In genomic region chr9:113221003-113221799, GRCh38 we compare ENCODE assay signal across 8 cellular contexts. TPM values are rescaled to one million over a fixed set of nuclear protein-coding genes. Genes with fewer than 3 reads are reported as not detected.
DNase-seq lines count a peak whose midpoint lies in the region; ATAC-seq and TF ChIP-seq lines count a peak whose summit lies in the region.

FKBP15 (minus strand) TSS chr9:113221277; CDS start chr9:113221243, 34 bp downstream.
SLC31A1 (plus strand) TSS chr9:113221544; CDS start chr9:113256149, 34,605 bp downstream.

- H3K27ac ChIP-seq in adipose tissue (ENCODE audit: low read depth, low read length), result peak within 1 kb of the TSS; percentile 78

- H3K4me1 Mint-ChIP-seq in type B pancreatic cell (ENCODE audit: unreplicated experiment), result peaks cover 34% of the 10 kb centered on the region

- TF ChIP-seq CTCF in GM12865 (IDR thresholded peaks at IDR 0.05; ENCODE audit: insufficient read depth, low read depth, low read length, missing control alignments), result no peak
- no peak for TF ChIP-seq CTCF in type B pancreatic cell (conservative IDR thresholded peaks at IDR 0.05)

- H3K4me3 ChIP-seq in GM12865 (ENCODE audit: low read depth, low read length), result peak within 1 kb of the TSS; percentile 86

- no peaks in the 10 kb centered on the region for H3K27me3 Mint-ChIP-seq in type B pancreatic cell

- DNase-seq in GM12865 (ENCODE audit: low read depth), result peak; percentile 99
- peak; percentile 87 for DNase-seq in NCI-H1417 treated with DMSO at 0.1 percent for 48 hours (lab: John Stamatoyannopoulos, UW)
- peak; percentile 98 for DNase-seq in SW480 (ENCODE audit: low spot score)
- peak; percentile 99 for DNase-seq in cardiac septum (ENCODE audit: low spot score)
- peak; percentile 98 for DNase-seq in pons (ENCODE audit: low spot score)
- DNase-seq in type B pancreatic cell (ENCODE audit: extremely low spot score, unreplicated experiment), result peak; percentile 98

- ATAC-seq in HG02763 (IDR thresholded peaks at IDR 0.05; ENCODE audit: unreplicated experiment), result peak; percentile 91

- intact Hi-C loops in cardiac septum (cut with DNase I), result loop anchor here (2.0 kb wide), 2 partner anchors 54 to 190 kb away; partner anchors contain the start of genes C9orf43, CDC26, POLE3 and PRPF4

- no peaks in the 10 kb centered on the region for H3K9me3 Mint-ChIP-seq in type B pancreatic cell

- peaks cover 5% of the 10 kb centered on the region for H3K36me3 Mint-ChIP-seq in type B pancreatic cell

- peak within 1 kb of the TSS; percentile 98 for H3K4me3 Mint-ChIP-seq in type B pancreatic cell

- 0% methylated on average over 59 to 65 of the region's 65 CpGs for WGBS in adipose tissue, 3 donors

- peak within 1 kb of the TSS; percentile 96 for H3K27ac Mint-ChIP-seq in type B pancreatic cell

RNA-seq across cellular contexts. Expression of gene FKBP15, which starts in this region (rescaled TPM):
- 10 to 100 TPM in 2 of 3 donors, 1 to 10 TPM in 1; 7.9 to 13.9 (median 12.9) TPM for polyA plus RNA-seq in adipose tissue
- 17.9 TPM for total RNA-seq in cardiac septum
- total RNA-seq in type B pancreatic cell (ENCODE audit: low replicate concordance), result 23.8 and 24.6 TPM in 2 replicates

RNA-seq across cellular contexts. Expression of gene SLC31A1, which starts in this region (rescaled TPM):
- polyA plus RNA-seq in adipose tissue, result 10 to 100 TPM in 1 of 3 donors, 1 to 10 TPM in 2; 6.4 to 13.7 (median 8.0) TPM
- total RNA-seq in cardiac septum (9.6 TPM), type B pancreatic cell (ENCODE audit: low replicate concordance) (31.7 and 45.8 TPM in 2 replicates)

Comparison
In these comparisons a context has a peak if more than half of its experiments do, and no peak if none do; other contexts are left out.
1. Peak in every context shown above with its lines: DNase-seq, ATAC-seq, H3K4me3 ChIP-seq and H3K27ac ChIP-seq.